In genomic region chr6:129747588-129748112, GRCh38 we compare ENCODE assay signal across 15 cellular contexts. TPM values are rescaled to one million over a fixed set of nuclear protein-coding genes. Genes with fewer than 3 reads are reported as not detected.
DNase-seq lines count a peak whose midpoint lies in the region; ATAC-seq, FAIRE-seq and TF ChIP-seq lines count a peak whose summit lies in the region.
"Had no signal": no experiment of that assay in that cellular context is flagged by ENCODE, and none has a peak within 500 bp of the region (broad histone marks: within the 10 kb centered on the region; RNA-seq: fewer than 3 reads in every experiment).

No MANE protein-coding gene starts in this region.

- DNase-seq in HepG2 (ENCODE audit: low spot score) (no peak), right lobe of liver (no peak), epithelial cell of prostate (ENCODE audit: low read depth, low spot score) (no peak), gastrocnemius medialis (no peak), foreskin melanocyte (no peak)
- DNase-seq: AML-193, NCI-H1092 treated with DMSO at 0.1 percent for 48 hours had no signal

- TF ChIP-seq CTCF in HepG2 (CRISPR knock-in tag; IDR thresholded peaks at IDR 0.05) = no peak
- TF ChIP-seq CTCF in right lobe of liver (IDR thresholded peaks at IDR 0.05) = no peak
- TF ChIP-seq CTCF in gastrocnemius medialis (IDR thresholded peaks at IDR 0.05 in 4 of 5, conservative IDR thresholded peaks at IDR 0.05 in 1 of 5) = no peak

- intact Hi-C loops in HepG2 (cut with micrococcal nuclease; ENCODE audit: unreplicated experiment) = no loop called here
- intact Hi-C loops in right lobe of liver (cut with DNase I) = no loop called here
- intact Hi-C loops in gastrocnemius medialis (cut with DNase I; ENCODE audit: low total_unique reads) = no loop called here

- H3K79me2 ChIP-seq in HepG2 (ENCODE audit: insufficient read depth, low read length) = no peaks in the 10 kb centered on the region

- no peaks in the 10 kb centered on the region for H3K36me3 ChIP-seq in HepG2 (replicated peaks in 1 of 2; ENCODE audit: control insufficient read depth in 1 of 2, insufficient read depth in 2 of 2, low read length in 2 of 2)
- H3K36me3 ChIP-seq in right lobe of liver = no peaks in the 10 kb centered on the region
- no peaks in the 10 kb centered on the region for H3K36me3 ChIP-seq in gastrocnemius medialis
- H3K36me3 ChIP-seq: cardiac muscle cell, tibial artery had no signal

- H3K4me3 Mint-ChIP-seq in T-helper 1 cell treated with Interleukin-12 subunit alpha and Interleukin-12 subunit beta and Interleukin-4 antibody, amounts not matched to agents 30 μg/mL and 1 μg/mL, for 36 hours = peak overlapping the region; percentile 36

- TF ChIP-seq RAD21 in HepG2 (CRISPR knock-in tag; IDR thresholded peaks at IDR 0.05) = no peak

- no peak overlapping the region for H3K9ac ChIP-seq in HepG2 (ENCODE audit: insufficient read depth, low read depth, low read length)

- H3K4me2 ChIP-seq in HepG2 (ENCODE audit: low read depth, low read length) = peak overlapping the region; percentile 60; the same call in 1 of the 2 replicates

- TF ChIP-seq POLR2A in HepG2 (IDR thresholded peaks at IDR 0.05; ENCODE audit: insufficient read depth in 1 of 2, low read depth in 2 of 2, low read length in 2 of 2) (no peak), right lobe of liver (IDR thresholded peaks at IDR 0.05) (no peak), gastrocnemius medialis (IDR thresholded peaks at IDR 0.05) (no peak)

- TF ChIP-seq EP300 in HepG2 (IDR thresholded peaks at IDR 0.05; ENCODE audit: low read depth in 2 of 2, low read length in 2 of 2) (no peak), HepG2 (CRISPR knock-in tag; IDR thresholded peaks at IDR 0.05; ENCODE audit: borderline replicate concordance) (no peak)

- no peaks in the 10 kb centered on the region for H3K27me3 Mint-ChIP-seq in T-helper 1 cell treated with Interleukin-12 subunit alpha and Interleukin-12 subunit beta and Interleukin-4 antibody, amounts not matched to agents 30 μg/mL and 1 μg/mL, for 36 hours (ENCODE audit: low read depth)

- no peaks in the 10 kb centered on the region for H3K36me3 Mint-ChIP-seq in T-helper 1 cell treated with Interleukin-12 subunit alpha and Interleukin-12 subunit beta and Interleukin-4 antibody, amounts not matched to agents 30 μg/mL and 1 μg/mL, for 36 hours (ENCODE audit: low read depth)

- WGBS in HepG2 (ENCODE audit: low lambda C conversion rate) = 48% methylated on average over 4 of the region's 4 CpGs
- WGBS in right lobe of liver (ENCODE audit: insufficient coverage, low coverage, low lambda C conversion rate, missing lambda C conversion rate) = 86% methylated on average over 4 of the region's 4 CpGs

- no TSS peak for BruUV-seq in HepG2 (replicated peaks; lab: Mats Ljungman, UMichigan)

- in situ Hi-C loops in HepG2 (cut with HindIII; ENCODE audit: extremely low pct_ligation_motif_present, low pct_unique_long_range_greater_than_20kb) (no loop called here), gastrocnemius medialis (cut with MboI; ENCODE audit: low sequenced_read_pairs in 4 of 4) (loop anchor here in 3 of 4 donors (10.0 to 25.0 kb wide), 2 partner anchors 153 to 260 kb away; no protein-coding TSS in a partner anchor)

- POLR2A ChIA-PET in HepG2 (lab: Yijun Ruan, JAX) = interaction anchor here (0.6 to 1.1 kb wide), 3 partner anchors 38 to 154 kb away, joined by 3 read pairs; partner anchors contain the start of gene ARHGAP18

- H3K27ac ChIP-seq in HepG2 (ENCODE audit: extremely low read length, insufficient read depth, low read length) (no peak overlapping the region), right lobe of liver (no peak overlapping the region), epithelial cell of prostate (peak overlapping the region; percentile 100), gastrocnemius medialis (no peak overlapping the region)
- H3K27ac ChIP-seq: cardiac muscle cell, PC-9, tibial artery had no signal

- H3K27ac Mint-ChIP-seq in T-helper 1 cell treated with Interleukin-12 subunit alpha and Interleukin-12 subunit beta and Interleukin-4 antibody, amounts not matched to agents 30 μg/mL and 1 μg/mL, for 36 hours = peak overlapping the region; percentile 80
- H3K27ac Mint-ChIP-seq: progenitor cell of endocrine pancreas had no signal

- no peak for FAIRE-seq in HepG2 (lab: Jason Lieb, UNC)
- FAIRE-seq: endometrium had no signal

- CTCF ChIA-PET in HepG2 (lab: Yijun Ruan, JAX; ENCODE audit: low intra/inter-chr PET ratio, low total read pairs) = no interaction called here

- H3K27me3 ChIP-seq in HepG2 (ENCODE audit: control insufficient read depth in 1 of 2, insufficient read depth in 2 of 2, low read length in 2 of 2) (no peaks in the 10 kb centered on the region), right lobe of liver (no peaks in the 10 kb centered on the region), gastrocnemius medialis (no peaks in the 10 kb centered on the region)
- H3K27me3 ChIP-seq: cardiac muscle cell, tibial artery had no signal

- H3K4me1 Mint-ChIP-seq in T-helper 1 cell treated with Interleukin-12 subunit alpha and Interleukin-12 subunit beta and Interleukin-4 antibody, amounts not matched to agents 30 μg/mL and 1 μg/mL, for 36 hours (ENCODE audit: low read depth) = peaks cover 47% of the 10 kb centered on the region

- H3K9me3 ChIP-seq in HepG2 (ENCODE audit: low read length) (no peaks in the 10 kb centered on the region), right lobe of liver (no peaks in the 10 kb centered on the region), gastrocnemius medialis (no peaks in the 10 kb centered on the region)
- H3K9me3 ChIP-seq: tibial artery had no signal

- ATAC-seq in HepG2 (no peak), right lobe of liver (no peak), HG03139 (IDR thresholded peaks at IDR 0.05; ENCODE audit: unreplicated experiment) (no peak), gastrocnemius medialis (no peak), GM18868 (IDR thresholded peaks at IDR 0.05; ENCODE audit: unreplicated experiment) (no peak)

- no peak overlapping the region for H2AFZ ChIP-seq in HepG2 (ENCODE audit: low read length)

- H3K4me3 ChIP-seq in HepG2 (replicated peaks in 1 of 3; ENCODE audit: insufficient read depth in 1 of 3, low read depth in 2 of 3, low read length in 3 of 3) (no peak overlapping the region; a peak in 1 of 6 replicates), right lobe of liver (no peak overlapping the region), gastrocnemius medialis (no peak overlapping the region)
- H3K4me3 ChIP-seq: cardiac muscle cell, PC-9, tibial artery had no signal

- no peaks in the 10 kb centered on the region for H3K9me3 Mint-ChIP-seq in T-helper 1 cell treated with Interleukin-12 subunit alpha and Interleukin-12 subunit beta and Interleukin-4 antibody, amounts not matched to agents 30 μg/mL and 1 μg/mL, for 36 hours

- H4K20me1 ChIP-seq in HepG2 (ENCODE audit: insufficient read depth, low read length) = no peaks in the 10 kb centered on the region

- H3K4me1 ChIP-seq in HepG2 (ENCODE audit: insufficient read depth, low read length) (peaks cover 39% of the 10 kb centered on the region), right lobe of liver (peaks cover 0 to 8% (median 3%) of the 10 kb centered on the region in 4 donors), gastrocnemius medialis (peaks cover 26 to 38% of the 10 kb centered on the region in 2 donors)

RNA-seq across cellular contexts. Expression of gene ARHGAP18, which starts 37.7 kb away (rescaled TPM):
- total RNA-seq in HepG2 (2016; rRNA removed; fragmentation: Illumina TruSeq; extraction: Trizol) (115 and 183 TPM in 2 replicates), right lobe of liver (1 to 10 TPM; 2.2 to 8.0 (median 2.9) TPM), gastrocnemius medialis (1 to 10 TPM; 5.2 to 9.2 (median 6.5) TPM)
- 16.6 and 18.3 TPM in 2 replicates for total RNA-seq in HepG2 (2016; cell fraction: cytosol; rRNA removed; fragmentation: Illumina TruSeq; extraction: Trizol; ENCODE audit: low read depth)
- total RNA-seq in HepG2 (2016; cell fraction: insoluble cytoplasmic fraction; rRNA removed; fragmentation: Illumina TruSeq; extraction: Trizol) = 116 and 185 TPM in 2 replicates
- 53.6 and 60.8 TPM in 2 replicates for total RNA-seq in HepG2 (2016; cell fraction: membrane; rRNA removed; fragmentation: Illumina TruSeq; extraction: Trizol)
- 89.7 and 91.5 TPM in 2 replicates for total RNA-seq in HepG2 (2016; cell fraction: nucleus; rRNA removed; fragmentation: Illumina TruSeq; extraction: Trizol)
- 37.8 and 58.2 TPM in 2 replicates for polyA plus RNA-seq in HepG2 (2011; rRNA removed)
- polyA plus RNA-seq in HepG2 (2011; cell fraction: cytosol; rRNA removed) = 24.3 and 29.8 TPM in 2 replicates
- 13.1 and 14.2 TPM in 2 replicates for polyA plus RNA-seq in HepG2 (2011; cell fraction: nucleus; rRNA removed)
- polyA plus RNA-seq in HepG2 (2012) = 54.6 and 95.7 TPM in 2 replicates
- polyA plus RNA-seq in HepG2 (2016; cell fraction: cytosol; fragmentation: Illumina TruSeq; extraction: Trizol; ENCODE audit: low read depth) = 6.1 and 6.7 TPM in 2 replicates
- polyA plus RNA-seq in HepG2 (2016; cell fraction: insoluble cytoplasmic fraction; fragmentation: Illumina TruSeq; extraction: Trizol; ENCODE audit: low read depth) = 150 and 162 TPM in 2 replicates
- 21.3 and 24.5 TPM in 2 replicates for polyA plus RNA-seq in HepG2 (2016; cell fraction: membrane; fragmentation: Illumina TruSeq; extraction: Trizol; ENCODE audit: low read depth)
- polyA plus RNA-seq in HepG2 (2016; cell fraction: nucleus; fragmentation: Illumina TruSeq; extraction: Trizol; ENCODE audit: insufficient read depth, low read depth) = 65.9 and 66.3 TPM in 2 replicates
- 8.2 and 55.6 TPM in 2 replicates for polyA minus RNA-seq in HepG2 (2011; rRNA and poly(A)+ RNA removed; ENCODE audit: low replicate concordance)
- polyA minus RNA-seq in HepG2 (2011; cell fraction: cytosol; rRNA and poly(A)+ RNA removed) = 60.4 and 69.2 TPM in 2 replicates
- polyA minus RNA-seq in HepG2 (2011; cell fraction: nucleus; rRNA and poly(A)+ RNA removed) = 134 and 144 TPM in 2 replicates
